ENCODE assay signal across 20 cellular contexts in the genomic region with DNA sequence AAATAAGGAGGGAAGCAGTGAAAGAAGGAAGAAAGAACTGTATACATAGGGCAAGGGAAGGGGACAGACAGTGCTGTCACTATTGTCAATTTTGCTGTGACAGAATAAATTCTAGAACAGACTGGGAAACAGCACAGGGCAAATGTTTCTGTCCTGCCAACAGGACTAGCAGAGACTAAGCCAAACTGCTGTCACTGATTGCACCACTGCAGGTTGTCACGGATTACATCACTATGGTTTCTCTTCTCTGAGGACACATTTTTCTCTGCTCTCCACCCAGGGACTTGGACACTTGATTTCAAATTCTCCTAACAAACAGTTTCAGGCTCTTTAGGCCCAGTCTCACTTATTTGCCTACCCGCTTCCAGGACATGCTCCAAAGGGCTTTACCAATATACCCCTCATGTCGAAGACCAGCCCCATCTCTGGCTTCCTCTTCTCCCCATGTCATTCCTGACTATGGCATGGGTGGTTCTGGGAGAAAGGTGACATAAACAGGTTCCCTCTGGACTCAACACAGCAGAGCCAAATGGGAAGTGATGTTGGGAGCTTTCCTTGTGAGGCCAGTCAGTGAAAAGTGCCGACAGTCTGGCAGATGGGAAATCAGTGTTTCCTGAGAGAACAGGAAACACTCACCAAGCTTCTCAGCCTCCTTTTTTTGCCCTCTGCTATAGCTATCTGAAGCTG.
DNase-seq lines count a peak whose midpoint lies in the region; ATAC-seq and TF ChIP-seq lines count a peak whose summit lies in the region.
"Had no signal": no experiment of that assay in that cellular context is flagged by ENCODE, and none has a peak within 500 bp of the region (broad histone marks: within the 10 kb centered on the region; RNA-seq: fewer than 3 reads in every experiment).

No MANE protein-coding gene starts in this region.

- no peaks in the 10 kb centered on the region for H3K27me3 Mint-ChIP-seq in HFFc6 (ENCODE audit: insufficient read depth)
- H3K27me3 Mint-ChIP-seq: activated naive CD8-positive, alpha-beta T cell treated with anti-CD3 and anti-CD28 coated beads for 36 hours had no signal

- no peaks in the 10 kb centered on the region for H3K36me3 ChIP-seq in right atrium auricular region
- H3K36me3 ChIP-seq: sigmoid colon, uterus had no signal

- no peak overlapping the region for H3K4me3 Mint-ChIP-seq in HFFc6
- H3K4me3 Mint-ChIP-seq: activated naive CD8-positive, alpha-beta T cell treated with anti-CD3 and anti-CD28 coated beads for 36 hours; activated T-helper 1 cell treated with anti-CD3 and anti-CD28 coated beads, Interleukin-12 subunit alpha, Interleukin-12 subunit beta, Interleukin-2, Interleukin-4 antibody, amounts not matched to agents 30 ng/mL and 10 ng/mL and 1 ng/mL, durations not matched to agents 14 hours and 24 hours and 36 hours; WTC11 had no signal

- H3K27me3 ChIP-seq in right atrium auricular region: no peaks in the 10 kb centered on the region
- H3K27me3 ChIP-seq: sigmoid colon, uterus had no signal

- H3K4me1 ChIP-seq in right atrium auricular region: peaks cover 0 to 18% of the 10 kb centered on the region in 2 donors
- H3K4me1 ChIP-seq: sigmoid colon, uterus had no signal

- H3K27ac Mint-ChIP-seq in HFFc6: no peak overlapping the region
- H3K27ac Mint-ChIP-seq: activated naive CD8-positive, alpha-beta T cell treated with anti-CD3 and anti-CD28 coated beads for 36 hours; activated T-helper 1 cell treated with anti-CD3 and anti-CD28 coated beads, Interleukin-12 subunit alpha, Interleukin-12 subunit beta, Interleukin-2, Interleukin-4 antibody, amounts not matched to agents 30 ng/mL and 10 ng/mL and 1 ng/mL, durations not matched to agents 14 hours and 24 hours and 36 hours; WTC11 had no signal

- intact Hi-C loops in Right ventricle myocardium superior (cut with DNase I) (no loop called here), left ventricle myocardium superior (cut with micrococcal nuclease) (no loop called here)

- H3K9me3 ChIP-seq in right atrium auricular region: no peaks in the 10 kb centered on the region
- H3K9me3 ChIP-seq: mucosa of descending colon, sigmoid colon, uterus had no signal

- no peak for DNase-seq in Right ventricle myocardium superior
- no peak for DNase-seq in right atrium auricular region (ENCODE audit: low spot score)
- DNase-seq in SKM-1 (lab: John Stamatoyannopoulos, UW; ENCODE audit: unreplicated experiment): peak; percentile 43
- no peak for DNase-seq in left ventricle myocardium superior
- DNase-seq in HFFc6: no peak
- DNase-seq in stimulated activated CD4-positive, alpha-beta T cell treated with anti-CD3 and anti-CD28 coated beads, Interleukin-12 subunit alpha, Interleukin-12 subunit beta, amount 100 ng/mL, for 4 hours: no peak
- DNase-seq in D341Med (ENCODE audit: low spot score): no peak
- DNase-seq: activated naive CD8-positive, alpha-beta T cell treated with anti-CD3 and anti-CD28 coated beads for 36 hours; effector CD4-positive, alpha-beta T cell; kidney glomerular epithelial cell; mucosa of descending colon; NCI-H1436 treated with DMSO at 0.1 percent for 48 hours; NCI-H2171 treated with DMSO at 0.1 percent for 48 hours; NCI-H774; sigmoid colon; stimulated activated CD4-positive, alpha-beta T cell treated with anti-CD3 and anti-CD28 coated beads, Interleukin-2, amount 100 ng/mL, for 24 hours; uterus had no signal

- peaks cover 54% of the 10 kb centered on the region for H3K4me1 Mint-ChIP-seq in HFFc6 (ENCODE audit: low read depth)
- H3K4me1 Mint-ChIP-seq: activated naive CD8-positive, alpha-beta T cell treated with anti-CD3 and anti-CD28 coated beads for 36 hours; WTC11 had no signal

- TF ChIP-seq CTCF in right atrium auricular region (IDR thresholded peaks at IDR 0.05) (no peak), HFFc6 (IDR thresholded peaks at IDR 0.05) (no peak)

- peak overlapping the region in 1 of 2 donors; percentile 39 for H3K27ac ChIP-seq in right atrium auricular region
- H3K27ac ChIP-seq: sigmoid colon, uterus had no signal

- ATAC-seq in Right ventricle myocardium superior (ENCODE audit: poor library complexity) (peak; percentile 93), left ventricle myocardium superior (peak; percentile 91), GM21717 (IDR thresholded peaks at IDR 0.05; ENCODE audit: unreplicated experiment) (no peak)
- ATAC-seq: mucosa of descending colon, WTC11 had no signal

- H3K9me3 Mint-ChIP-seq in HFFc6: no peaks in the 10 kb centered on the region
- H3K9me3 Mint-ChIP-seq: activated naive CD8-positive, alpha-beta T cell treated with anti-CD3 and anti-CD28 coated beads for 36 hours; activated T-helper 1 cell treated with anti-CD3 and anti-CD28 coated beads, Interleukin-12 subunit alpha, Interleukin-12 subunit beta, Interleukin-2, Interleukin-4 antibody, amounts not matched to agents 30 ng/mL and 10 ng/mL and 1 ng/mL, durations not matched to agents 14 hours and 24 hours and 36 hours; WTC11 had no signal

- H3K4me3 ChIP-seq in right atrium auricular region: no peak overlapping the region
- H3K4me3 ChIP-seq: mucosa of descending colon, sigmoid colon, uterus had no signal

- no peaks in the 10 kb centered on the region for H3K36me3 Mint-ChIP-seq in HFFc6 (ENCODE audit: low read depth)
- H3K36me3 Mint-ChIP-seq: activated naive CD8-positive, alpha-beta T cell treated with anti-CD3 and anti-CD28 coated beads for 36 hours; WTC11 had no signal
